In the genomic region with DNA sequence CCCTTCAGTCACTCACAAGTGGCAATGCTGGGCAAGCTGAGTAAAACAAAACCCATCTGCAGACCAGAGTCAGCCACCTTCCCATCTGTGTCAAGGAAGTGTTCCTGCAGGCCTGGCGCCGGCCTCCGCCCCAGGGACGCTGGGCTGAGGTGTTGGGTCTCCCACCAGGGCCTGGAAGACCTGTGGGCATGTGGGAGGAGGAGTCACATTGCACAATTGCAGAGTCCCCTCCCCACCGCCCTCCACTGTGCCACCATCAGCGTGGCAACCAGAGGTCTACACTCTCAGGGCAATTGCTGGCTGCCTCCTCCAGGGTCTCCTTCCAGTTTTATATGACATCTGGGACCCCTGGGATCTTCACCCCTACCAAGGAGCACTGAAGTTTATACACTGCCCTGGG, we compare ENCODE assay signal across 19 cellular contexts. TPM values are rescaled to one million over a fixed set of nuclear protein-coding genes. Genes with fewer than 3 reads are reported as not detected.
A peak's percentile ranks its signal among the peaks of the same experiment; 100 is the strongest.
DNase-seq lines count a peak whose midpoint lies in the region; ATAC-seq and TF ChIP-seq lines count a peak whose summit lies in the region.
"Had no signal": no experiment of that assay in that cellular context is flagged by ENCODE, and none has a peak within 500 bp of the region (broad histone marks: within the 10 kb centered on the region; RNA-seq: fewer than 3 reads in every experiment).

No MANE protein-coding gene starts in this region.

- intact Hi-C loops in Right ventricle myocardium inferior (cut with DNase I) (no loop called here), cardiac septum (cut with DNase I) (no loop called here)

- no peak overlapping the region for H3K4me3 ChIP-seq in endodermal cell (ENCODE audit: low read length)
- H3K4me3 ChIP-seq: GM23338 had no signal

- WGBS in endodermal cell (ENCODE audit: insufficient coverage in 1 of 2, insufficient read length in 1 of 2), 2 experiments = 82% methylated on average over 6 of the region's 6 CpGs; no CpG with 5 or more reads in 1 of the 2 experiments

- no peaks in the 10 kb centered on the region for H3K27me3 ChIP-seq in endodermal cell (ENCODE audit: control insufficient read depth, insufficient read depth, low read length, poor library complexity, severe bottlenecking)
- H3K27me3 ChIP-seq: BE2C had no signal

- H3K4me3 Mint-ChIP-seq in endodermal cell (no peak overlapping the region), neural crest cell (no peak overlapping the region)
- H3K4me3 Mint-ChIP-seq in stimulated activated naive B cell treated with anti-CD40 and anti-IgM and Interleukin-4, amounts not matched to agents 10 μg/mL and 1 μg/mL and 100 μg/mL, for 72 hours = no peak overlapping the region
- no peak overlapping the region for H3K4me3 Mint-ChIP-seq in activated naive CD4-positive, alpha-beta T cell treated with anti-CD3 and anti-CD28 coated beads, Interleukin-2, amount 10 ng/mL, durations not matched to agents 7 days and 5 days
- H3K4me3 Mint-ChIP-seq in stimulated activated naive CD8-positive, alpha-beta T cell treated with anti-CD3 and anti-CD28 coated beads, Interleukin-15, amount 100 ng/mL, for 72 hours = no peak overlapping the region
- H3K4me3 Mint-ChIP-seq: GM23338, H9 had no signal

- H3K4me1 Mint-ChIP-seq in endodermal cell (no peaks in the 10 kb centered on the region), neural crest cell (peaks cover 12% of the 10 kb centered on the region)
- peaks cover 19 to 21% of the 10 kb centered on the region in 2 donors for H3K4me1 Mint-ChIP-seq in stimulated activated naive B cell treated with anti-CD40 and anti-IgM and Interleukin-4, amounts not matched to agents 10 μg/mL and 1 μg/mL and 100 μg/mL, for 72 hours
- H3K4me1 Mint-ChIP-seq in activated naive CD4-positive, alpha-beta T cell treated with anti-CD3 and anti-CD28 coated beads, Interleukin-2, amount 10 ng/mL, durations not matched to agents 7 days and 5 days = no peaks in the 10 kb centered on the region
- no peaks in the 10 kb centered on the region for H3K4me1 Mint-ChIP-seq in stimulated activated naive CD8-positive, alpha-beta T cell treated with anti-CD3 and anti-CD28 coated beads, Interleukin-15, amount 100 ng/mL, for 72 hours
- H3K4me1 Mint-ChIP-seq: CD4-positive, alpha-beta memory T cell; GM23338 had no signal

- no peak for ATAC-seq in Right ventricle myocardium inferior
- ATAC-seq in stimulated activated naive B cell treated with anti-CD40 and anti-IgM and Interleukin-4, amounts not matched to agents 10 μg/mL and 1 μg/mL and 100 μg/mL, for 72 hours (replicated peaks) = no peak
- no peak for ATAC-seq in stimulated activated naive CD8-positive, alpha-beta T cell treated with anti-CD3 and anti-CD28 coated beads, Interleukin-15, amount 100 ng/mL, for 72 hours
- ATAC-seq: GM23338, HCT116 had no signal

- H3K27ac Mint-ChIP-seq in endodermal cell (no peak overlapping the region), neural crest cell (ENCODE audit: unreplicated experiment) (peak overlapping the region; percentile 83)
- H3K27ac Mint-ChIP-seq in stimulated activated naive B cell treated with anti-CD40 and anti-IgM and Interleukin-4, amounts not matched to agents 10 μg/mL and 1 μg/mL and 100 μg/mL, for 72 hours = peak overlapping the region; percentile 9
- H3K27ac Mint-ChIP-seq in activated naive CD4-positive, alpha-beta T cell treated with anti-CD3 and anti-CD28 coated beads, Interleukin-2, amount 10 ng/mL, durations not matched to agents 7 days and 5 days = no peak overlapping the region
- H3K27ac Mint-ChIP-seq in stimulated activated naive CD8-positive, alpha-beta T cell treated with anti-CD3 and anti-CD28 coated beads, Interleukin-15, amount 100 ng/mL, for 72 hours = no peak overlapping the region
- H3K27ac Mint-ChIP-seq: GM23338 had no signal

- H3K9me3 ChIP-seq in endodermal cell (ENCODE audit: control insufficient read depth, low read length) = no peaks in the 10 kb centered on the region
- H3K9me3 ChIP-seq: BE2C had no signal

- H3K36me3 ChIP-seq in endodermal cell (ENCODE audit: control insufficient read depth, insufficient read depth, low read length) = peaks cover 8% of the 10 kb centered on the region
- H3K36me3 ChIP-seq: BE2C had no signal

- H3K27ac ChIP-seq in endodermal cell (ENCODE audit: low read depth, low read length) = peak overlapping the region; percentile 30
- H3K27ac ChIP-seq: 22Rv1 had no signal

- H3K36me3 Mint-ChIP-seq in endodermal cell (ENCODE audit: low read depth) (peaks cover 22% of the 10 kb centered on the region), neural crest cell (ENCODE audit: low read depth) (no peaks in the 10 kb centered on the region)
- peaks cover 27 to 47% of the 10 kb centered on the region in 2 donors for H3K36me3 Mint-ChIP-seq in stimulated activated naive B cell treated with anti-CD40 and anti-IgM and Interleukin-4, amounts not matched to agents 10 μg/mL and 1 μg/mL and 100 μg/mL, for 72 hours
- H3K36me3 Mint-ChIP-seq in activated naive CD4-positive, alpha-beta T cell treated with anti-CD3 and anti-CD28 coated beads, Interleukin-2, amount 10 ng/mL, durations not matched to agents 7 days and 5 days = peaks cover 8% of the 10 kb centered on the region

- H3K9me3 Mint-ChIP-seq in endodermal cell = no peaks in the 10 kb centered on the region
- H3K9me3 Mint-ChIP-seq in neural crest cell = no peaks in the 10 kb centered on the region
- no peaks in the 10 kb centered on the region for H3K9me3 Mint-ChIP-seq in stimulated activated naive B cell treated with anti-CD40 and anti-IgM and Interleukin-4, amounts not matched to agents 10 μg/mL and 1 μg/mL and 100 μg/mL, for 72 hours
- H3K9me3 Mint-ChIP-seq in activated naive CD4-positive, alpha-beta T cell treated with anti-CD3 and anti-CD28 coated beads, Interleukin-2, amount 10 ng/mL, durations not matched to agents 7 days and 5 days = no peaks in the 10 kb centered on the region
- H3K9me3 Mint-ChIP-seq in stimulated activated naive CD8-positive, alpha-beta T cell treated with anti-CD3 and anti-CD28 coated beads, Interleukin-15, amount 100 ng/mL, for 72 hours = no peaks in the 10 kb centered on the region
- H3K9me3 Mint-ChIP-seq: CD4-positive, alpha-beta memory T cell; GM23338; H9 had no signal

- no peak overlapping the region for H3K9ac ChIP-seq in endodermal cell (ENCODE audit: extremely low read depth, low read length, poor library complexity, severe bottlenecking)

- H3K4me1 ChIP-seq in endodermal cell (ENCODE audit: control insufficient read depth, insufficient read depth, low read length) = no peaks in the 10 kb centered on the region
- H3K4me1 ChIP-seq: BE2C had no signal

- TF ChIP-seq CTCF in endodermal cell (conservative IDR thresholded peaks at IDR 0.05) = no peak
- no peak for TF ChIP-seq CTCF in neural crest cell (conservative IDR thresholded peaks at IDR 0.05)

- H3K27me3 Mint-ChIP-seq in endodermal cell (ENCODE audit: insufficient read depth) (no peaks in the 10 kb centered on the region), neural crest cell (ENCODE audit: low read depth) (no peaks in the 10 kb centered on the region)
- no peaks in the 10 kb centered on the region for H3K27me3 Mint-ChIP-seq in stimulated activated naive B cell treated with anti-CD40 and anti-IgM and Interleukin-4, amounts not matched to agents 10 μg/mL and 1 μg/mL and 100 μg/mL, for 72 hours
- H3K27me3 Mint-ChIP-seq in activated naive CD4-positive, alpha-beta T cell treated with anti-CD3 and anti-CD28 coated beads, Interleukin-2, amount 10 ng/mL, durations not matched to agents 7 days and 5 days = no peaks in the 10 kb centered on the region
- H3K27me3 Mint-ChIP-seq in stimulated activated naive CD8-positive, alpha-beta T cell treated with anti-CD3 and anti-CD28 coated beads, Interleukin-15, amount 100 ng/mL, for 72 hours = no peaks in the 10 kb centered on the region
- H3K27me3 Mint-ChIP-seq: CD4-positive, alpha-beta memory T cell had no signal

- DNase-seq in Right ventricle myocardium inferior (ENCODE audit: missing footprints) (peak; percentile 34), cardiac septum (ENCODE audit: low spot score) (no peak), endodermal cell (no peak), neural crest cell (ENCODE audit: low read depth, low spot score) (no peak), AML-193 (lab: John Stamatoyannopoulos, UW) (no peak)
- DNase-seq in stimulated activated naive B cell treated with anti-CD40 and anti-IgM and Interleukin-4, amounts not matched to agents 10 μg/mL and 1 μg/mL and 100 μg/mL, for 72 hours = no peak
- no peak for DNase-seq in activated naive CD4-positive, alpha-beta T cell treated with anti-CD3 and anti-CD28 coated beads, Interleukin-2, amount 10 ng/mL, durations not matched to agents 7 days and 5 days
- no peak for DNase-seq in stimulated activated naive CD8-positive, alpha-beta T cell treated with anti-CD3 and anti-CD28 coated beads, Interleukin-15, amount 100 ng/mL, for 72 hours
- DNase-seq: BE2C; C1 segment of cervical spinal cord; Calu3; CD4-positive, alpha-beta memory T cell; COR-L47; DMS53; DND-41; H9 had no signal

- CTCF ChIA-PET in activated naive CD4-positive, alpha-beta T cell treated with anti-CD3 and anti-CD28 coated beads, Interleukin-2, amount 10 ng/mL, durations not matched to agents 7 days and 5 days (lab: Charles Lee) = interaction anchor here (0.6 kb wide), 1 partner anchor 715 kb away, joined by 3 read pairs; no protein-coding TSS in a partner anchor

RNA-seq across cellular contexts. Expression of a gene that starts 3.0 kb away (rescaled TPM):
- total RNA-seq in Right ventricle myocardium inferior = 0.51 TPM
- 0.70 TPM for total RNA-seq in cardiac septum
- 1 to 10 TPM; 1.7 to 2.4 TPM for total RNA-seq in endodermal cell
- polyA plus RNA-seq in endodermal cell (2013, experiment 1 of 2) = 5.2 TPM
- polyA plus RNA-seq in endodermal cell (2013, experiment 2 of 2) = 3.8 TPM
- 1.3 and 1.6 TPM in 2 replicates for total RNA-seq in neural crest cell

RNA-seq across cellular contexts. Expression of a gene that starts 17.8 kb away (rescaled TPM):
- total RNA-seq in Right ventricle myocardium inferior (18.8 TPM), cardiac septum (17.8 TPM), endodermal cell (10 to 100 TPM; 45.1 to 49.9 TPM), neural crest cell (40.3 and 41.5 TPM in 2 replicates)
- 38.1 TPM for polyA plus RNA-seq in endodermal cell (2013, experiment 1 of 2)
- 38.7 TPM for polyA plus RNA-seq in endodermal cell (2013, experiment 2 of 2)

Comparison
In these comparisons a context has a peak if more than half of its experiments do, and no peak if none do; other contexts are left out.
1. H3K27ac Mint-ChIP-seq: peak in neural crest cell (single experiment) and stimulated activated naive B cell treated with anti-CD40 and anti-IgM and Interleukin-4, amounts not matched to agents 10 μg/mL and 1 μg/mL and 100 μg/mL, for 72 hours (single experiment); none in endodermal cell (single experiment), activated naive CD4-positive, alpha-beta T cell treated with anti-CD3 and anti-CD28 coated beads, Interleukin-2, amount 10 ng/mL, durations not matched to agents 7 days and 5 days (single experiment) and stimulated activated naive CD8-positive, alpha-beta T cell treated with anti-CD3 and anti-CD28 coated beads, Interleukin-15, amount 100 ng/mL, for 72 hours (0 of 2).